10 cellular contexts compared by ENCODE assay signal in genomic region chr10:77179015-77179695, GRCh38.
DNase-seq lines count a peak whose midpoint lies in the region; ATAC-seq and TF ChIP-seq lines count a peak whose summit lies in the region.
"Had no signal": no experiment of that assay in that cellular context is flagged by ENCODE, and none has a peak within 500 bp of the region (broad histone marks: within the 10 kb centered on the region; RNA-seq: fewer than 3 reads in every experiment).

No MANE protein-coding gene starts in this region.

- H3K9me2 ChIP-seq in MM.1S (replicated peaks; ENCODE audit: insufficient read depth, low read length) = no peaks in the 10 kb centered on the region

- DNase-seq in AG09309 (ENCODE audit: low read depth) (peak; percentile 75), NCI-H69 (lab: John Stamatoyannopoulos, UW) (peak; percentile 20), epithelial cell of esophagus (ENCODE audit: low read depth) (peak; percentile 85), occipital lobe (lab: John Stamatoyannopoulos, UW) (peak; percentile 63), MM.1S (no peak), Kasumi-1 (lab: John Stamatoyannopoulos, UW) (no peak), HT-29 (ENCODE audit: low spot score) (no peak)
- DNase-seq: activated effector memory CD4-positive, alpha-beta T cell treated with Interleukin-2 at 50 U/mL for 16 hours; SJCRH30 had no signal

- no peak overlapping the region for H3K27ac ChIP-seq in MM.1S (ENCODE audit: low read length)
- H3K27ac ChIP-seq: SJCRH30 had no signal

- no peak for TF ChIP-seq CTCF in AG09309 (IDR thresholded peaks at IDR 0.05; ENCODE audit: control insufficient read depth, insufficient read depth, low read depth, low read length, missing control alignments)
- no peak for TF ChIP-seq CTCF in epithelial cell of esophagus (IDR thresholded peaks at IDR 0.05; ENCODE audit: insufficient read depth, low read depth, low read length, missing control alignments)
- no peak for TF ChIP-seq CTCF in MM.1S (IDR thresholded peaks at IDR 0.05; ENCODE audit: low read length)

- H4K20me1 ChIP-seq in MM.1S (ENCODE audit: insufficient read depth, low read length) = no peaks in the 10 kb centered on the region

- no peak overlapping the region for H3K4me2 ChIP-seq in MM.1S (ENCODE audit: low read depth, low read length)

- H3K9ac ChIP-seq in MM.1S (ENCODE audit: low read length) = no peak overlapping the region

- no peak overlapping the region for H2AFZ ChIP-seq in MM.1S (ENCODE audit: low read length)

- no peaks in the 10 kb centered on the region for H3K9me3 ChIP-seq in MM.1S (replicated peaks; ENCODE audit: insufficient read depth, low read length)
- H3K9me3 ChIP-seq: SJCRH30 had no signal

- ATAC-seq in HG02763 (IDR thresholded peaks at IDR 0.05; ENCODE audit: unreplicated experiment) = no peak

- H3K4me3 ChIP-seq in AG09309 (ENCODE audit: control insufficient read depth, low read depth, low read length) (no peak overlapping the region), epithelial cell of esophagus (ENCODE audit: low read length) (no peak overlapping the region), MM.1S (ENCODE audit: low read length) (no peak overlapping the region)
- H3K4me3 ChIP-seq: SJCRH30 had no signal

- no peaks in the 10 kb centered on the region for H3K79me2 ChIP-seq in MM.1S (ENCODE audit: low read length)

- H3F3A ChIP-seq in MM.1S (ENCODE audit: insufficient read depth, low read length) = peaks cover 37% of the 10 kb centered on the region

- no peaks in the 10 kb centered on the region for H3K36me3 ChIP-seq in MM.1S (replicated peaks; ENCODE audit: insufficient read depth, low read length)
- H3K36me3 ChIP-seq: SJCRH30 had no signal

- no peaks in the 10 kb centered on the region for H3K27me3 ChIP-seq in MM.1S (replicated peaks; ENCODE audit: insufficient read depth, low read length)

- peaks cover 45% of the 10 kb centered on the region for H3K4me1 ChIP-seq in MM.1S (ENCODE audit: low read length)
- H3K4me1 ChIP-seq: SJCRH30 had no signal

Comparison
In these comparisons a context has a peak if more than half of its experiments do, and no peak if none do; other contexts are left out.
1. DNase-seq: peak in AG09309 (single experiment), NCI-H69 (single experiment), epithelial cell of esophagus (single experiment) and occipital lobe (single experiment); none in MM.1S (single experiment), Kasumi-1 (0 of 2) and HT-29 (single experiment).